ENCODE assay signal across 12 cellular contexts in genomic region chr1:171142081-171142450, GRCh38. TPM values are rescaled to one million over a fixed set of nuclear protein-coding genes. Genes with fewer than 3 reads are reported as not detected.
DNase-seq lines count a peak whose midpoint lies in the region; ATAC-seq, FAIRE-seq and TF ChIP-seq lines count a peak whose summit lies in the region.
"Had no signal": no experiment of that assay in that cellular context is flagged by ENCODE, and none has a peak within 500 bp of the region (broad histone marks: within the 10 kb centered on the region; RNA-seq: fewer than 3 reads in every experiment).

No MANE protein-coding gene starts in this region.

- peak overlapping the region; percentile 50 for H3K4me3 Mint-ChIP-seq in chondrocyte (ENCODE audit: unreplicated experiment)
- H3K4me3 Mint-ChIP-seq: activated CD4-positive, alpha-beta memory T cell treated with anti-CD3 and anti-CD28 coated beads, Interleukin-2, amount 10 ng/mL, durations not matched to agents 7 days and 5 days had no signal

- peak; percentile 81 for ATAC-seq in HepG2
- peak; percentile 80 to 82 for ATAC-seq in gastrocnemius medialis
- ATAC-seq in GM19467 (IDR thresholded peaks at IDR 0.05; ENCODE audit: unreplicated experiment) = no peak
- ATAC-seq: Panc1 had no signal

- H3K4me3 ChIP-seq in GM23248 (peak overlapping the region; percentile 20), HepG2 (replicated peaks in 1 of 3; ENCODE audit: insufficient read depth in 1 of 3, low read depth in 2 of 3, low read length in 3 of 3) (no peak overlapping the region), gastrocnemius medialis (peak overlapping the region in 1 of 4 donors; percentile 14)

- H3F3A ChIP-seq in GM23248 (ENCODE audit: insufficient read depth) = peaks cover 13% of the 10 kb centered on the region; the same call in 1 of the 2 replicates

- peaks cover 3% of the 10 kb centered on the region for H3K36me3 Mint-ChIP-seq in chondrocyte (ENCODE audit: low read depth)

- H3K9me3 ChIP-seq in GM23248 (ENCODE audit: low read depth) = no peaks in the 10 kb centered on the region
- H3K9me3 ChIP-seq in HepG2 (ENCODE audit: low read length) = no peaks in the 10 kb centered on the region
- no peaks in the 10 kb centered on the region for H3K9me3 ChIP-seq in gastrocnemius medialis

- H3K9me3 Mint-ChIP-seq in chondrocyte (ENCODE audit: low read depth) = peaks cover 4% of the 10 kb centered on the region
- H3K9me3 Mint-ChIP-seq: activated CD4-positive, alpha-beta memory T cell treated with anti-CD3 and anti-CD28 coated beads, Interleukin-2, amount 10 ng/mL, durations not matched to agents 7 days and 5 days had no signal

- no peak for TF ChIP-seq POLR2A in HepG2 (IDR thresholded peaks at IDR 0.05; ENCODE audit: insufficient read depth in 1 of 2, low read depth in 2 of 2, low read length in 2 of 2)
- no peak for TF ChIP-seq POLR2A in gastrocnemius medialis (IDR thresholded peaks at IDR 0.05)

- H2AFZ ChIP-seq in GM23248 (peak overlapping the region; percentile 23; the same call in 1 of the 2 replicates), HepG2 (ENCODE audit: low read length) (no peak overlapping the region)

- POLR2A ChIA-PET in HepG2 (lab: Yijun Ruan, JAX) = interaction anchor here (1.0 kb wide), 1 partner anchor 19 kb away, joined by 3 read pairs; no protein-coding TSS in a partner anchor

- H3K36me3 ChIP-seq in GM23248 (ENCODE audit: low read depth) = no peaks in the 10 kb centered on the region
- H3K36me3 ChIP-seq in HepG2 (replicated peaks in 1 of 2; ENCODE audit: control insufficient read depth in 1 of 2, insufficient read depth in 2 of 2, low read length in 2 of 2) = no peaks in the 10 kb centered on the region
- no peaks in the 10 kb centered on the region for H3K36me3 ChIP-seq in gastrocnemius medialis

- no peaks in the 10 kb centered on the region for H3K27me3 Mint-ChIP-seq in chondrocyte (ENCODE audit: low read depth)

- peak; percentile 8 for FAIRE-seq in HepG2 (lab: Jason Lieb, UNC)

- CTCF ChIA-PET in HepG2 (lab: Yijun Ruan, JAX; ENCODE audit: low intra/inter-chr PET ratio, low total read pairs) = no interaction called here

- in situ Hi-C loops in GM23248 (cut with MboI) = no loop called here
- in situ Hi-C loops in HepG2 (cut with HindIII; ENCODE audit: extremely low pct_ligation_motif_present, low pct_unique_long_range_greater_than_20kb) = no loop called here
- in situ Hi-C loops in gastrocnemius medialis (cut with MboI; ENCODE audit: low sequenced_read_pairs in 4 of 4) = no loop called here

- peaks cover 57% of the 10 kb centered on the region for H3K4me1 Mint-ChIP-seq in chondrocyte (ENCODE audit: low read depth)
- H3K4me1 Mint-ChIP-seq: activated CD4-positive, alpha-beta memory T cell treated with anti-CD3 and anti-CD28 coated beads, Interleukin-2, amount 10 ng/mL, durations not matched to agents 7 days and 5 days had no signal

- no peak for TF ChIP-seq EP300 in HepG2 (IDR thresholded peaks at IDR 0.05; ENCODE audit: low read depth in 2 of 2, low read length in 2 of 2)
- no peak for TF ChIP-seq EP300 in HepG2 (CRISPR knock-in tag; IDR thresholded peaks at IDR 0.05; ENCODE audit: borderline replicate concordance)

- no TSS peak for BruUV-seq in HepG2 (replicated peaks; lab: Mats Ljungman, UMichigan)

- H3K27ac Mint-ChIP-seq in chondrocyte (ENCODE audit: unreplicated experiment) = peak overlapping the region; percentile 96
- H3K27ac Mint-ChIP-seq: activated CD4-positive, alpha-beta memory T cell treated with anti-CD3 and anti-CD28 coated beads, Interleukin-2, amount 10 ng/mL, durations not matched to agents 7 days and 5 days had no signal

- H3K27me3 ChIP-seq in GM23248 (replicated peaks; ENCODE audit: insufficient read depth) = 0 out of 2 replicates have a peak, but pooled peaks cover under 1% of the 10 kb centered on the region
- no peaks in the 10 kb centered on the region for H3K27me3 ChIP-seq in HepG2 (ENCODE audit: control insufficient read depth in 1 of 2, insufficient read depth in 2 of 2, low read length in 2 of 2)
- no peaks in the 10 kb centered on the region for H3K27me3 ChIP-seq in gastrocnemius medialis

- H3K4me2 ChIP-seq in GM23248 (ENCODE audit: unreplicated experiment) = peak overlapping the region; percentile 69
- H3K4me2 ChIP-seq in HepG2 (ENCODE audit: low read depth, low read length) = peak overlapping the region; percentile 51

- H3K27ac ChIP-seq in GM23248 (peak overlapping the region; percentile 52), HepG2 (ENCODE audit: extremely low read length, insufficient read depth, low read length) (peak overlapping the region; percentile 44), gastrocnemius medialis (peak overlapping the region; percentile 65 to 85 (median 78))

- H3K9me2 ChIP-seq in GM23248 (ENCODE audit: insufficient read depth) = no peaks in the 10 kb centered on the region

- H3K4me1 ChIP-seq in GM23248 (ENCODE audit: insufficient read depth) (peaks cover 18% of the 10 kb centered on the region), HepG2 (ENCODE audit: insufficient read depth, low read length) (peaks cover 23% of the 10 kb centered on the region), gastrocnemius medialis (peaks cover 41 to 47% of the 10 kb centered on the region in 2 donors)

- DNase-seq in GM23248 (peak; percentile 48), chondrocyte (ENCODE audit: low spot score) (no peak), HepG2 (ENCODE audit: low spot score) (peak; percentile 7), gastrocnemius medialis (peak; percentile 47 to 72), ecto neural progenitor cell (ENCODE audit: low spot score) (no peak), cerebellar cortex (ENCODE audit: low spot score) (no peak)
- no peak for DNase-seq in activated naive CD4-positive, alpha-beta T cell (lab: John Stamatoyannopoulos, UW)
- DNase-seq: activated CD4-positive, alpha-beta memory T cell treated with anti-CD3 and anti-CD28 coated beads, Interleukin-2, amount 10 ng/mL, durations not matched to agents 7 days and 5 days; COR-L47 had no signal

- peak overlapping the region; percentile 15; the same call in 1 of the 2 replicates for H3K9ac ChIP-seq in GM23248
- H3K9ac ChIP-seq in HepG2 (ENCODE audit: insufficient read depth, low read depth, low read length) = no peak overlapping the region

- 0 to 4% methylated on average over 4 of the region's 4 CpGs for WGBS in GM23248 (ENCODE audit: low coverage in 1 of 2, low lambda C conversion rate in 2 of 2, missing lambda C conversion rate in 2 of 2), 2 experiments
- 0% methylated on average over 4 of the region's 4 CpGs for WGBS in HepG2 (ENCODE audit: low lambda C conversion rate)

- TF ChIP-seq CTCF in chondrocyte (IDR thresholded peaks at IDR 0.05) = peak; percentile 39
- TF ChIP-seq CTCF in HepG2 (CRISPR knock-in tag; IDR thresholded peaks at IDR 0.05) = no peak
- no peak for TF ChIP-seq CTCF in gastrocnemius medialis (IDR thresholded peaks at IDR 0.05 in 4 of 5, conservative IDR thresholded peaks at IDR 0.05 in 1 of 5)

- intact Hi-C loops in HepG2 (cut with micrococcal nuclease; ENCODE audit: unreplicated experiment) (no loop called here), gastrocnemius medialis (cut with DNase I; ENCODE audit: low total_unique reads) (no loop called here)

- H3K79me2 ChIP-seq in GM23248 (ENCODE audit: insufficient read depth) = no peaks in the 10 kb centered on the region
- H3K79me2 ChIP-seq in HepG2 (ENCODE audit: insufficient read depth, low read length) = no peaks in the 10 kb centered on the region

- H4K20me1 ChIP-seq in GM23248 (ENCODE audit: insufficient read depth) = no peaks in the 10 kb centered on the region
- H4K20me1 ChIP-seq in HepG2 (ENCODE audit: insufficient read depth, low read length) = no peaks in the 10 kb centered on the region

- no peak for TF ChIP-seq RAD21 in HepG2 (CRISPR knock-in tag; IDR thresholded peaks at IDR 0.05)

RNA-seq across cellular contexts. Expression of gene FMO2, which starts 43.0 kb away (rescaled TPM):
- not detected in 2 replicates for total RNA-seq in GM23248 (2014; rRNA removed; shearing (Covaris generic))
- polyA plus RNA-seq in GM23248 (2016; fragmentation: Nextera tagmentation; extraction: Ambion mirVana) (not detected in 2 replicates), HepG2 (2011; rRNA removed) (not detected in 2 replicates)
- total RNA-seq in chondrocyte (0.24 to 0.87 TPM (median 0.55 TPM) in 3 replicates), HepG2 (2016; rRNA removed; fragmentation: Illumina TruSeq; extraction: Trizol) (not detected in 2 replicates), gastrocnemius medialis (10 to 100 TPM; 13.2 to 25.1 (median 22.5) TPM)
- not detected in 2 replicates for total RNA-seq in HepG2 (2016; cell fraction: cytosol; rRNA removed; fragmentation: Illumina TruSeq; extraction: Trizol; ENCODE audit: low read depth)
- total RNA-seq in HepG2 (2016; cell fraction: insoluble cytoplasmic fraction; rRNA removed; fragmentation: Illumina TruSeq; extraction: Trizol) = not detected in 2 replicates
- not detected in 2 replicates for total RNA-seq in HepG2 (2016; cell fraction: membrane; rRNA removed; fragmentation: Illumina TruSeq; extraction: Trizol)
- not detected in 2 replicates for total RNA-seq in HepG2 (2016; cell fraction: nucleus; rRNA removed; fragmentation: Illumina TruSeq; extraction: Trizol)
- polyA plus RNA-seq in HepG2 (2011; cell fraction: cytosol; rRNA removed) = not detected in 2 replicates
- polyA plus RNA-seq in HepG2 (2011; cell fraction: nucleus; rRNA removed) = not detected in 2 replicates
- polyA plus RNA-seq in HepG2 (2012) = not detected in 2 replicates
- not detected in 2 replicates for polyA plus RNA-seq in HepG2 (2016; cell fraction: cytosol; fragmentation: Illumina TruSeq; extraction: Trizol; ENCODE audit: low read depth)
- polyA plus RNA-seq in HepG2 (2016; cell fraction: insoluble cytoplasmic fraction; fragmentation: Illumina TruSeq; extraction: Trizol; ENCODE audit: low read depth) = not detected in 2 replicates
- polyA plus RNA-seq in HepG2 (2016; cell fraction: membrane; fragmentation: Illumina TruSeq; extraction: Trizol; ENCODE audit: low read depth) = not detected in 2 replicates
- polyA plus RNA-seq in HepG2 (2016; cell fraction: nucleus; fragmentation: Illumina TruSeq; extraction: Trizol; ENCODE audit: insufficient read depth, low read depth) = not detected in 2 replicates
- not detected in 2 replicates for polyA minus RNA-seq in HepG2 (2011; rRNA and poly(A)+ RNA removed; ENCODE audit: low replicate concordance)
- not detected in 2 replicates for polyA minus RNA-seq in HepG2 (2011; cell fraction: cytosol; rRNA and poly(A)+ RNA removed)
- not detected in 2 replicates for polyA minus RNA-seq in HepG2 (2011; cell fraction: nucleus; rRNA and poly(A)+ RNA removed)
- total RNA-seq: activated CD4-positive, alpha-beta memory T cell treated with anti-CD3 and anti-CD28 coated beads, Interleukin-2, amount 10 ng/mL, durations not matched to agents 7 days and 5 days; dermis microvascular lymphatic vessel endothelial cell had no signal

RNA-seq across cellular contexts. Expression of gene FMO3, which starts 51.4 kb away (rescaled TPM):
- not detected in 2 replicates for total RNA-seq in GM23248 (2014; rRNA removed; shearing (Covaris generic))
- polyA plus RNA-seq in GM23248 (2016; fragmentation: Nextera tagmentation; extraction: Ambion mirVana) = not detected in 2 replicates
- total RNA-seq in chondrocyte = 0.21 to 0.31 TPM (median 0.27 TPM) in 3 replicates
- not detected in 2 replicates for total RNA-seq in HepG2 (2016; rRNA removed; fragmentation: Illumina TruSeq; extraction: Trizol)
- total RNA-seq in HepG2 (2016; cell fraction: cytosol; rRNA removed; fragmentation: Illumina TruSeq; extraction: Trizol; ENCODE audit: low read depth) = not detected in 2 replicates
- total RNA-seq in HepG2 (2016; cell fraction: insoluble cytoplasmic fraction; rRNA removed; fragmentation: Illumina TruSeq; extraction: Trizol) = not detected in 2 replicates
- total RNA-seq in HepG2 (2016; cell fraction: membrane; rRNA removed; fragmentation: Illumina TruSeq; extraction: Trizol) = not detected in 2 replicates
- not detected in 2 replicates for total RNA-seq in HepG2 (2016; cell fraction: nucleus; rRNA removed; fragmentation: Illumina TruSeq; extraction: Trizol)
- not detected in 2 replicates for polyA plus RNA-seq in HepG2 (2011; rRNA removed)
- polyA plus RNA-seq in HepG2 (2011; cell fraction: cytosol; rRNA removed) = not detected in 2 replicates
- not detected in 2 replicates for polyA plus RNA-seq in HepG2 (2011; cell fraction: nucleus; rRNA removed)
- not detected in 2 replicates for polyA plus RNA-seq in HepG2 (2012)
- not detected in 2 replicates for polyA plus RNA-seq in HepG2 (2016; cell fraction: cytosol; fragmentation: Illumina TruSeq; extraction: Trizol; ENCODE audit: low read depth)
- polyA plus RNA-seq in HepG2 (2016; cell fraction: insoluble cytoplasmic fraction; fragmentation: Illumina TruSeq; extraction: Trizol; ENCODE audit: low read depth) = not detected in 2 replicates
- polyA plus RNA-seq in HepG2 (2016; cell fraction: membrane; fragmentation: Illumina TruSeq; extraction: Trizol; ENCODE audit: low read depth) = not detected in 2 replicates
- polyA plus RNA-seq in HepG2 (2016; cell fraction: nucleus; fragmentation: Illumina TruSeq; extraction: Trizol; ENCODE audit: insufficient read depth, low read depth) = not detected in 2 replicates
- polyA minus RNA-seq in HepG2 (2011; rRNA and poly(A)+ RNA removed; ENCODE audit: low replicate concordance) = not detected in 2 replicates
- polyA minus RNA-seq in HepG2 (2011; cell fraction: cytosol; rRNA and poly(A)+ RNA removed) = not detected in 2 replicates
- polyA minus RNA-seq in HepG2 (2011; cell fraction: nucleus; rRNA and poly(A)+ RNA removed) = not detected in 2 replicates
- total RNA-seq in gastrocnemius medialis = 1 to 10 TPM; 2.1 to 3.3 (median 2.6) TPM
- total RNA-seq: activated CD4-positive, alpha-beta memory T cell treated with anti-CD3 and anti-CD28 coated beads, Interleukin-2, amount 10 ng/mL, durations not matched to agents 7 days and 5 days had no signal

Comparison
In these comparisons a context has a peak if more than half of its experiments do, and no peak if none do; other contexts are left out.
1. DNase-seq: peak in GM23248 (single experiment), HepG2 (single experiment) and gastrocnemius medialis (2 of 2); none in chondrocyte (single experiment), activated naive CD4-positive, alpha-beta T cell (0 of 4), ecto neural progenitor cell (single experiment) and cerebellar cortex (single experiment).
2. Peak in every context shown above with its lines, with median percentiles within 50 percentile points of each other: H3K27ac ChIP-seq.